20 cellular contexts compared by ENCODE assay signal in genomic region chr4:42453612-42454011, GRCh38. TPM values are rescaled to one million over a fixed set of nuclear protein-coding genes. Genes with fewer than 3 reads are reported as not detected.
DNase-seq lines count a peak whose midpoint lies in the region; ATAC-seq, FAIRE-seq and TF ChIP-seq lines count a peak whose summit lies in the region.
"Had no signal": no experiment of that assay in that cellular context is flagged by ENCODE, and none has a peak within 500 bp of the region (broad histone marks: within the 10 kb centered on the region; RNA-seq: fewer than 3 reads in every experiment).

No MANE protein-coding gene starts in this region.

- no peak overlapping the region for H2AFZ ChIP-seq in mesenchymal stem cell (ENCODE audit: low read depth, low read length)

- H2BK120ac ChIP-seq in mesenchymal stem cell (ENCODE audit: low read depth, low read length) = no peak overlapping the region

- 100% methylated on average over 1 of the region's 1 CpG for WGBS in mesenchymal stem cell
- 91 to 95% methylated on average over 1 of the region's 1 CpG for WGBS in pancreas, 2 donors

- H3K27me3 ChIP-seq in mesenchymal stem cell (ENCODE audit: control insufficient read depth in 1 of 2, insufficient read depth in 1 of 2, low read length in 2 of 2) = no peaks in the 10 kb centered on the region
- H3K27me3 ChIP-seq in pancreas = no peaks in the 10 kb centered on the region
- H3K27me3 ChIP-seq: esophagus muscularis mucosa, heart left ventricle, right atrium auricular region had no signal

- TF ChIP-seq CTCF in pancreas (IDR thresholded peaks at IDR 0.05) (no peak), kidney (IDR thresholded peaks at IDR 0.05; ENCODE audit: borderline replicate concordance, extremely low read depth, insufficient read depth) (no peak)

- H2AK5ac ChIP-seq in mesenchymal stem cell (ENCODE audit: low read length, severe bottlenecking) = peak overlapping the region; percentile 74

- peak overlapping the region; percentile 27 for H3K27ac ChIP-seq in mesenchymal stem cell (ENCODE audit: low read length, poor library complexity, severe bottlenecking)
- H3K27ac ChIP-seq in pancreas = no peak overlapping the region
- H3K27ac ChIP-seq in kidney (ENCODE audit: low read depth in 2 of 2, low read length in 2 of 2) = no peak overlapping the region
- H3K27ac ChIP-seq: esophagus muscularis mucosa, heart left ventricle, right atrium auricular region had no signal

- intact Hi-C loops in pancreas (cut with DNase I) = no loop called here
- intact Hi-C loops in kidney (cut with DNase I) = no loop called here

- no peak overlapping the region for H3K18ac ChIP-seq in mesenchymal stem cell (ENCODE audit: low read depth in 1 of 2, low read length in 2 of 2)

- H3K14ac ChIP-seq in mesenchymal stem cell (ENCODE audit: low read length in 2 of 2) = no peak overlapping the region

- peak overlapping the region; percentile 59 for H2BK5ac ChIP-seq in mesenchymal stem cell (ENCODE audit: low read depth, low read length, poor library complexity, severe bottlenecking)

- H3K4me3 ChIP-seq in mesenchymal stem cell (ENCODE audit: insufficient read depth in 1 of 2, low read depth in 1 of 2, low read length in 2 of 2) (no peak overlapping the region), pancreas (no peak overlapping the region), kidney (ENCODE audit: low read length in 2 of 2) (no peak overlapping the region)
- H3K4me3 ChIP-seq: esophagus muscularis mucosa, heart left ventricle, right atrium auricular region had no signal

- H3K23ac ChIP-seq in mesenchymal stem cell (ENCODE audit: low read length in 2 of 2) = no peak overlapping the region

- FAIRE-seq in pancreas (lab: Jason Lieb, UNC) = no peak
- no peak for FAIRE-seq in kidney (lab: Jason Lieb, UNC)
- FAIRE-seq: TTC549 had no signal

- no peak overlapping the region for H2BK15ac ChIP-seq in mesenchymal stem cell (ENCODE audit: low read depth, poor library complexity, severe bottlenecking)

- H4K8ac ChIP-seq in mesenchymal stem cell (ENCODE audit: low read length) = no peak overlapping the region

- no peaks in the 10 kb centered on the region for H3K79me1 ChIP-seq in mesenchymal stem cell (replicated peaks; ENCODE audit: low read length, poor library complexity, severe bottlenecking)

- H3K4me1 ChIP-seq in mesenchymal stem cell (ENCODE audit: control insufficient read depth, insufficient read depth, low read depth, low read length) (peaks cover 4% of the 10 kb centered on the region), pancreas (peaks cover 6 to 23% (median 13%) of the 10 kb centered on the region in 3 donors), kidney (ENCODE audit: control insufficient read depth in 1 of 2, insufficient read depth in 1 of 2, low read depth in 1 of 2, low read length in 2 of 2) (peaks cover 0 to 3% of the 10 kb centered on the region in 2 donors)
- H3K4me1 ChIP-seq: esophagus muscularis mucosa, right atrium auricular region had no signal

- no peak overlapping the region for H3K4ac ChIP-seq in mesenchymal stem cell (ENCODE audit: low read depth in 1 of 2, low read length in 2 of 2)

- peak; percentile 83 for ATAC-seq in GM18909 (IDR thresholded peaks at IDR 0.05; ENCODE audit: poor library complexity, unreplicated experiment)
- peak; percentile 73 for ATAC-seq in GM21723 (IDR thresholded peaks at IDR 0.05; ENCODE audit: unreplicated experiment)
- peak; percentile 54 for ATAC-seq in HG03097 (IDR thresholded peaks at IDR 0.05; ENCODE audit: low FRiP score, unreplicated experiment)
- no peak for ATAC-seq in pancreas
- ATAC-seq: activated naive CD4-positive, alpha-beta T cell treated with anti-CD3 and anti-CD28 coated beads, Interleukin-2, amount 50 U/mL, for 72 hours; heart left ventricle had no signal

- no peak overlapping the region for H4K91ac ChIP-seq in mesenchymal stem cell (ENCODE audit: low read length)

- H3K9me3 ChIP-seq in mesenchymal stem cell (ENCODE audit: control insufficient read depth, low read length) = no peaks in the 10 kb centered on the region
- no peaks in the 10 kb centered on the region for H3K9me3 ChIP-seq in pancreas
- no peaks in the 10 kb centered on the region for H3K9me3 ChIP-seq in kidney (ENCODE audit: control insufficient read depth in 1 of 2, low read length in 2 of 2)
- H3K9me3 ChIP-seq: esophagus muscularis mucosa, right atrium auricular region had no signal

- H3K9ac ChIP-seq in mesenchymal stem cell (ENCODE audit: low read length) (no peak overlapping the region), kidney (ENCODE audit: low read length in 2 of 2) (no peak overlapping the region)

- H2BK12ac ChIP-seq in mesenchymal stem cell (ENCODE audit: low read length in 2 of 2) = no peak overlapping the region

- H3K36me3 ChIP-seq in mesenchymal stem cell (ENCODE audit: control insufficient read depth in 1 of 2, insufficient read depth in 2 of 2, low read depth in 1 of 2, low read length in 2 of 2) (no peaks in the 10 kb centered on the region), pancreas (no peaks in the 10 kb centered on the region), kidney (ENCODE audit: control insufficient read depth in 1 of 2, insufficient read depth in 2 of 2, low read length in 2 of 2) (no peaks in the 10 kb centered on the region)

- no peak overlapping the region for H3K4me2 ChIP-seq in mesenchymal stem cell (ENCODE audit: low read length, poor library complexity, severe bottlenecking)

- DNase-seq in mesenchymal stem cell (no peak), midbrain (lab: John Stamatoyannopoulos, UW) (no peak), pancreas (no peak), mucosa of gallbladder (ENCODE audit: low spot score) (no peak), kidney (no peak)
- DNase-seq: activated CD4-positive, alpha-beta T cell treated with anti-CD3 and anti-CD28 coated beads, Interleukin-2, amount 50 U/mL, for 1 hour; COR-L47; GDM1; GOT3; heart left ventricle; NCI-H1694 treated with DMSO at 0.1 percent for 48 hours; NCI-H524 treated with DMSO at 0.1 percent for 48 hours had no signal

RNA-seq across cellular contexts. Expression of gene SHISA3, which starts 56.3 kb away (rescaled TPM):
- 1.1 TPM for polyA plus RNA-seq in mesenchymal stem cell (2013, experiment 1 of 2)
- polyA plus RNA-seq in mesenchymal stem cell (2013, experiment 2 of 2) = 1.2 TPM
- total RNA-seq in pancreas (under 1 TPM in 3 of 6 donors, not detected in 3; 0.09 to 0.43 (median 0.16) TPM), mucosa of gallbladder (0.58 TPM), kidney (31.7 TPM)
- polyA plus RNA-seq in pancreas (under 1 TPM; 0.07 to 0.27 TPM), kidney (ENCODE audit: insufficient read depth, low read depth, low replicate concordance) (20.3 TPM)
- total RNA-seq: activated naive CD4-positive, alpha-beta T cell treated with anti-CD3 and anti-CD28 coated beads, Interleukin-2, amount 50 U/mL, for 72 hours; MCF 10A had no signal

Comparison
In these comparisons a context has a peak if more than half of its experiments do, and no peak if none do; other contexts are left out.
1. ATAC-seq: peak in GM18909 (single experiment), GM21723 (single experiment) and HG03097 (single experiment); none in pancreas (0 of 4).
2. RNA of gene SHISA3, which starts 56.3 kb away (total RNA-seq): 31.7 TPM in kidney (single experiment); 0.58 TPM in mucosa of gallbladder (single experiment) and 0.09 to 0.43 TPM in pancreas; every median in the first group is over 10 times any median in the second.